In genomic region chr3:136576279-136577009, GRCh38 we compare ENCODE assay signal across 29 cellular contexts.
DNase-seq lines count a peak whose midpoint lies in the region; ATAC-seq, FAIRE-seq and TF ChIP-seq lines count a peak whose summit lies in the region.
"Had no signal": no experiment of that assay in that cellular context is flagged by ENCODE, and none has a peak within 500 bp of the region (broad histone marks: within the 10 kb centered on the region; RNA-seq: fewer than 3 reads in every experiment).

No MANE protein-coding gene starts in this region.

- DNase-seq in D721Med (ENCODE audit: insufficient read length, low spot score) (no peak), K562 (ENCODE audit: extremely low read depth in 1 of 4, low spot score in 3 of 4) (no peak), HepG2 (ENCODE audit: low spot score) (peak; percentile 70), renal cortical epithelial cell (ENCODE audit: low read depth) (peak; percentile 23), testis (no peak), T-helper 17 cell (no peak), glomerular visceral epithelial cell (ENCODE audit: extremely low spot score) (no peak)
- DNase-seq in activated CD4-positive, alpha-beta memory T cell treated with anti-CD3 and anti-CD28 coated beads for 36 hours, result no peak
- DNase-seq: AML-193; CD8-positive, alpha-beta T cell; DND-41; GOT3; HFFc6; KBM-7; MV-4-11; NCI-H1105; NCI-H1436 treated with DMSO at 0.1 percent for 48 hours; NCI-H187 treated with DMSO at 0.1 percent for 48 hours; NCI-H524; NCI-H748 treated with DMSO at 0.1 percent for 48 hours; NK-92 treated with Interleukin-12 subunit alpha and Interleukin-12 subunit beta, amount 100 ng/mL, for 24 hours; PC-9; SJCRH30 had no signal

- no peaks in the 10 kb centered on the region for H3K36me3 ChIP-seq in K562 (ENCODE audit: control insufficient read depth, insufficient read depth, low read length)
- H3K36me3 ChIP-seq in HepG2 (replicated peaks in 1 of 2; ENCODE audit: control insufficient read depth in 1 of 2, insufficient read depth in 2 of 2, low read length in 2 of 2), result no peaks in the 10 kb centered on the region
- no peaks in the 10 kb centered on the region for H3K36me3 ChIP-seq in testis (ENCODE audit: low read depth, missing control alignments)
- H3K36me3 ChIP-seq: HAP-1, SJCRH30 had no signal

- in situ Hi-C loops in K562 (cut with MboI), result no loop called here
- in situ Hi-C loops in HepG2 (cut with HindIII; ENCODE audit: extremely low pct_ligation_motif_present, low pct_unique_long_range_greater_than_20kb), result no loop called here

- ATAC-seq in K562 (no peak), HepG2 (peak; percentile 96), T-helper 17 cell (no peak)
- ATAC-seq: CD8-positive, alpha-beta T cell; Right ventricle myocardium inferior; SK-N-SH treated with all-trans-retinoic acid at 6 μM for 48 hours had no signal

- peak; percentile 21 for FAIRE-seq in D721Med (lab: Jason Lieb, UNC)
- no peak for FAIRE-seq in K562 (lab: Jason Lieb, UNC)
- no peak for FAIRE-seq in HepG2 (lab: Jason Lieb, UNC)
- FAIRE-seq: A204.1 had no signal

- H3K4me1 Mint-ChIP-seq in T-helper 17 cell, result peaks cover 2% of the 10 kb centered on the region
- no peaks in the 10 kb centered on the region for H3K4me1 Mint-ChIP-seq in activated CD4-positive, alpha-beta memory T cell treated with anti-CD3 and anti-CD28 coated beads for 36 hours (ENCODE audit: low read depth)

- H3K4me3 Mint-ChIP-seq in T-helper 17 cell, result no peak overlapping the region
- H3K4me3 Mint-ChIP-seq in activated CD4-positive, alpha-beta memory T cell treated with anti-CD3 and anti-CD28 coated beads for 36 hours, result no peak overlapping the region
- H3K4me3 Mint-ChIP-seq: CD8-positive, alpha-beta T cell; HFFc6 had no signal

- H3K9me1 ChIP-seq in K562 (ENCODE audit: control insufficient read depth, insufficient read depth, low read length), result no peaks in the 10 kb centered on the region

- H3K4me1 ChIP-seq in K562 (replicated peaks in 1 of 2; ENCODE audit: control insufficient read depth in 2 of 2, insufficient read depth in 2 of 2, low read length in 2 of 2), result peaks cover 0 to 22% of the 10 kb centered on the region in 2 experiments; a peak in 3 of 5 replicates
- peaks cover 33% of the 10 kb centered on the region for H3K4me1 ChIP-seq in HepG2 (ENCODE audit: insufficient read depth, low read length)
- H3K4me1 ChIP-seq in testis, result no peaks in the 10 kb centered on the region
- H3K4me1 ChIP-seq: HAP-1, SJCRH30 had no signal

- POLR2A ChIA-PET in K562 (lab: Yijun Ruan, JAX), result no interaction called here
- POLR2A ChIA-PET in HepG2 (lab: Yijun Ruan, JAX), result interaction anchor here (1.7 to 2.9 kb wide), 2 partner anchors 9 to 176 kb away, joined by 6 to 13 read pairs; partner anchors contain the start of gene STAG1
- POLR2A ChIA-PET in activated CD4-positive, alpha-beta memory T cell treated with anti-CD3 and anti-CD28 coated beads for 36 hours (lab: Charles Lee), result no interaction called here

- TF ChIP-seq EP300 in K562 (IDR thresholded peaks at IDR 0.05; ENCODE audit: low read length) (no peak), HepG2 (IDR thresholded peaks at IDR 0.05; ENCODE audit: low read depth in 2 of 2, low read length in 2 of 2) (no peak), HepG2 (CRISPR knock-in tag; IDR thresholded peaks at IDR 0.05; ENCODE audit: borderline replicate concordance) (no peak)

- no peaks in the 10 kb centered on the region for H3K27me3 ChIP-seq in K562 (ENCODE audit: control insufficient read depth in 2 of 2, insufficient read depth in 2 of 2, low read length in 2 of 2)
- H3K27me3 ChIP-seq in HepG2 (ENCODE audit: control insufficient read depth in 1 of 2, insufficient read depth in 2 of 2, low read length in 2 of 2), result no peaks in the 10 kb centered on the region
- H3K27me3 ChIP-seq in testis, result no peaks in the 10 kb centered on the region
- H3K27me3 ChIP-seq: BLaER1 treated with 17β-estradiol and CSF1 and Interleukin-3, amounts not matched to agents 10 nM and 100 nM; SJCRH30 had no signal

- WGBS in K562 (ENCODE audit: insufficient coverage, low coverage, missing lambda C conversion rate), result 57% methylated on average over 6 of the region's 6 CpGs
- 23% methylated on average over 6 of the region's 6 CpGs for WGBS in HepG2 (ENCODE audit: low lambda C conversion rate)
- 71 to 80% methylated on average over 6 of the region's 6 CpGs for WGBS in testis, 2 donors

- no peak overlapping the region for H3K4me2 ChIP-seq in K562 (ENCODE audit: insufficient read depth, low read length)
- H3K4me2 ChIP-seq in HepG2 (ENCODE audit: low read depth, low read length), result peak overlapping the region; percentile 27
- H3K4me2 ChIP-seq: BLaER1 treated with 17β-estradiol and CSF1 and Interleukin-3, amounts not matched to agents 10 nM and 100 nM; PC-9 had no signal

- H3K36me3 Mint-ChIP-seq in T-helper 17 cell (ENCODE audit: low read depth), result peaks cover 2% of the 10 kb centered on the region
- peaks cover 15% of the 10 kb centered on the region for H3K36me3 Mint-ChIP-seq in activated CD4-positive, alpha-beta memory T cell treated with anti-CD3 and anti-CD28 coated beads for 36 hours

- no peaks in the 10 kb centered on the region for H3K27me3 Mint-ChIP-seq in T-helper 17 cell
- no peaks in the 10 kb centered on the region for H3K27me3 Mint-ChIP-seq in activated CD4-positive, alpha-beta memory T cell treated with anti-CD3 and anti-CD28 coated beads for 36 hours

- H3K9me3 ChIP-seq in K562 (replicated peaks; ENCODE audit: control insufficient read depth, insufficient read depth, low read depth, low read length) (no peaks in the 10 kb centered on the region), HepG2 (ENCODE audit: low read length) (no peaks in the 10 kb centered on the region), testis (no peaks in the 10 kb centered on the region), T-helper 17 cell (ENCODE audit: control insufficient read depth, low read length, poor library complexity, severe bottlenecking) (no peaks in the 10 kb centered on the region)
- H3K9me3 ChIP-seq: HAP-1, SJCRH30 had no signal

- H2AFZ ChIP-seq in K562 (ENCODE audit: low read depth, low read length), result no peak overlapping the region
- H2AFZ ChIP-seq in HepG2 (ENCODE audit: low read length), result no peak overlapping the region
- H2AFZ ChIP-seq: PC-9 had no signal

- no peak overlapping the region for H3K27ac Mint-ChIP-seq in T-helper 17 cell
- no peak overlapping the region for H3K27ac Mint-ChIP-seq in activated CD4-positive, alpha-beta memory T cell treated with anti-CD3 and anti-CD28 coated beads for 36 hours
- H3K27ac Mint-ChIP-seq: CD8-positive, alpha-beta T cell; HFFc6 had no signal

- H3K4me3 ChIP-seq in K562 (no peak overlapping the region), HepG2 (replicated peaks in 1 of 3; ENCODE audit: insufficient read depth in 1 of 3, low read depth in 2 of 3, low read length in 3 of 3) (no peak overlapping the region; a peak in 1 of 6 replicates), testis (no peak overlapping the region)
- H3K4me3 ChIP-seq: BLaER1 treated with 17β-estradiol and CSF1 and Interleukin-3, amounts not matched to agents 10 nM and 100 nM; HAP-1; PC-9; SJCRH30 had no signal

- no peak overlapping the region for H3K9ac ChIP-seq in K562 (ENCODE audit: insufficient read depth in 1 of 2, low read depth in 2 of 2, low read length in 2 of 2)
- no peak overlapping the region for H3K9ac ChIP-seq in HepG2 (ENCODE audit: insufficient read depth, low read depth, low read length)
- H3K9ac ChIP-seq: BLaER1 treated with 17β-estradiol and CSF1 and Interleukin-3, amounts not matched to agents 10 nM and 100 nM had no signal

- TF ChIP-seq RAD21 in K562 (CRISPR knock-in tag; conservative IDR thresholded peaks at IDR 0.05 in 1 of 2, IDR thresholded peaks at IDR 0.05 in 1 of 2), result no peak
- no peak for TF ChIP-seq RAD21 in HepG2 (CRISPR knock-in tag; IDR thresholded peaks at IDR 0.05)

- H4K20me1 ChIP-seq in K562 (replicated peaks; ENCODE audit: control insufficient read depth, insufficient read depth, low read length) (no peaks in the 10 kb centered on the region), HepG2 (ENCODE audit: insufficient read depth, low read length) (no peaks in the 10 kb centered on the region)

- intact Hi-C loops in K562 (cut with micrococcal nuclease) (no loop called here), HepG2 (cut with micrococcal nuclease; ENCODE audit: unreplicated experiment) (no loop called here), testis (cut with DNase I; ENCODE audit: low total_unique reads) (no loop called here)
- intact Hi-C loops in activated CD4-positive, alpha-beta memory T cell treated with anti-CD3 and anti-CD28 coated beads for 36 hours (cut with micrococcal nuclease), result no loop called here

- peaks cover 3% of the 10 kb centered on the region for H3K9me3 Mint-ChIP-seq in activated CD4-positive, alpha-beta memory T cell treated with anti-CD3 and anti-CD28 coated beads for 36 hours
- H3K9me3 Mint-ChIP-seq: HFFc6 had no signal

- TF ChIP-seq POLR2A in K562 (conservative IDR thresholded peaks at IDR 0.05) (no peak), HepG2 (IDR thresholded peaks at IDR 0.05; ENCODE audit: insufficient read depth in 1 of 2, low read depth in 2 of 2, low read length in 2 of 2) (no peak), testis (IDR thresholded peaks at IDR 0.05) (no peak)

- TF ChIP-seq CTCF in D721Med (IDR thresholded peaks at IDR 0.05; ENCODE audit: insufficient read depth, missing control alignments) (no peak), K562 (IDR thresholded peaks at IDR 0.05 in 2 of 3, conservative IDR thresholded peaks at IDR 0.05 in 1 of 3; ENCODE audit: insufficient read depth in 2 of 3, low read depth in 1 of 3, low read length in 3 of 3) (no peak), HepG2 (CRISPR knock-in tag; IDR thresholded peaks at IDR 0.05) (no peak), testis (IDR thresholded peaks at IDR 0.05) (no peak)

- CTCF ChIA-PET in K562 (lab: Yijun Ruan, JAX; ENCODE audit: low intra/inter-chr PET ratio) (no interaction called here), HepG2 (lab: Yijun Ruan, JAX; ENCODE audit: low intra/inter-chr PET ratio, low total read pairs) (no interaction called here)
- CTCF ChIA-PET in activated CD4-positive, alpha-beta memory T cell treated with anti-CD3 and anti-CD28 coated beads for 36 hours (lab: Charles Lee), result interaction anchor here (1.1 to 1.2 kb wide), 2 partner anchors 9 to 437 kb away, joined by 3 read pairs; no protein-coding TSS in a partner anchor

- H3K27ac ChIP-seq in K562 (ENCODE audit: extremely low read depth, low read depth, low read length) (no peak overlapping the region), HepG2 (ENCODE audit: extremely low read length, insufficient read depth, low read length) (peak overlapping the region; percentile 38), testis (no peak overlapping the region)
- H3K27ac ChIP-seq: BLaER1 treated with 17β-estradiol and CSF1 and Interleukin-3, amounts not matched to agents 10 nM and 100 nM; HL-60; PC-9; SJCRH30 had no signal

- H3K79me2 ChIP-seq in K562 (ENCODE audit: control insufficient read depth, insufficient read depth, low read length) (no peaks in the 10 kb centered on the region), HepG2 (ENCODE audit: insufficient read depth, low read length) (no peaks in the 10 kb centered on the region)

- BruUV-seq in K562 (replicated peaks; lab: Mats Ljungman, UMichigan), result no TSS peak
- BruUV-seq in HepG2 (replicated peaks; lab: Mats Ljungman, UMichigan), result no TSS peak

TF ChIP-seq in K562, 482 proteins besides CTCF, POLR2A, EP300 and RAD21 (continues in another document):
- TF ChIP-seq HEY1 (CRISPR knock-in tag; IDR thresholded peaks at IDR 0.05; ENCODE audit: borderline replicate concordance), result no peak

TF ChIP-seq in HepG2, 621 proteins besides CTCF, POLR2A, EP300 and RAD21 (continues in another document):
- TF ChIP-seq NFE2L2 (IDR thresholded peaks at IDR 0.05; ENCODE audit: low read length), result no peak

Comparison
In these comparisons a context has a peak if more than half of its experiments do, and no peak if none do; other contexts are left out.
1. DNase-seq: peak in HepG2 (single experiment) and renal cortical epithelial cell (single experiment); none in D721Med (single experiment), K562 (0 of 4), testis (single experiment), T-helper 17 cell (0 of 3), activated CD4-positive, alpha-beta memory T cell treated with anti-CD3 and anti-CD28 coated beads for 36 hours (single experiment) and glomerular visceral epithelial cell (single experiment).